ENCODE assay signal across 8 cellular contexts in the genomic region with DNA sequence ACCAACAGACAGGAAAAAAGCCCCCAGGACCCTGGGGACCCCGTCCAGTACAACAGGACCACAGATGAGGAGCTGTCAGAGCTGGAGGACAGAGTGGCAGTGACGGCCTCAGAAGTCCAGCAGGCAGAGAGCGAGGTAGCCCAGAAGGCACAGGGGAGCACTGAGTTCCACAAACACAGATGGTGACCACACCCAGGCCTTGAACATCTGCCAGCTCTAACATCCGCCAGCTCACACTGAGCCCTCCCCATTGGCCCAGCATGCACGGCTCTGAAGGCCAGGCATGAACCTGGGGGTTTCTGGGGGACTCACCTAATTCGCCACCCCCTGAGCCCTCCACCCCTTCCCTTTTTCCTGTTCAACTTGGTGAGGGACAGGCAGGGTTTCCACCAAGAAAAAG. TPM values are rescaled to one million over a fixed set of nuclear protein-coding genes. Genes with fewer than 3 reads are reported as not detected.
DNase-seq lines count a peak whose midpoint lies in the region; ATAC-seq lines count a peak whose summit lies in the region.

No MANE protein-coding gene starts in this region.

- H3K4me3 ChIP-seq in mesenchymal stem cell (ENCODE audit: insufficient read depth in 1 of 2, low read depth in 1 of 2, low read length in 2 of 2), result no peak overlapping the region

- H3K36me3 ChIP-seq in mesenchymal stem cell (ENCODE audit: control insufficient read depth in 1 of 2, insufficient read depth in 2 of 2, low read depth in 1 of 2, low read length in 2 of 2), result peaks cover 0 to 73% of the 10 kb centered on the region in 2 experiments

- ATAC-seq in HG03378 (IDR thresholded peaks at IDR 0.05; ENCODE audit: unreplicated experiment) (no peak), HG03442 (IDR thresholded peaks at IDR 0.05; ENCODE audit: unreplicated experiment) (no peak)

- no peak overlapping the region for H2BK15ac ChIP-seq in mesenchymal stem cell (ENCODE audit: low read depth, poor library complexity, severe bottlenecking)

- H3K27ac ChIP-seq in mesenchymal stem cell (ENCODE audit: low read length, poor library complexity, severe bottlenecking), result no peak overlapping the region

- no peak overlapping the region for H2BK12ac ChIP-seq in mesenchymal stem cell (ENCODE audit: low read length in 2 of 2)

- H3K4me1 ChIP-seq in mesenchymal stem cell (ENCODE audit: control insufficient read depth, insufficient read depth, low read depth, low read length), result peaks cover 4% of the 10 kb centered on the region

- peak overlapping the region; percentile 10 for H3K9ac ChIP-seq in mesenchymal stem cell (ENCODE audit: low read length)

- H2AFZ ChIP-seq in mesenchymal stem cell (ENCODE audit: low read depth, low read length), result no peak overlapping the region

- peak overlapping the region; percentile 32 for H4K8ac ChIP-seq in mesenchymal stem cell (ENCODE audit: low read length)

- H3K4me2 ChIP-seq in mesenchymal stem cell (ENCODE audit: low read length, poor library complexity, severe bottlenecking), result no peak overlapping the region

- no peaks in the 10 kb centered on the region for H3K27me3 ChIP-seq in mesenchymal stem cell (ENCODE audit: control insufficient read depth in 1 of 2, insufficient read depth in 1 of 2, low read length in 2 of 2)

- DNase-seq in DMS 273 treated with DMSO at 0.1 percent for 48 hours (lab: John Stamatoyannopoulos, UW) (peak; percentile 64), NCI-H1092 treated with DMSO at 0.1 percent for 48 hours (lab: John Stamatoyannopoulos, UW) (peak; percentile 36), astrocyte of the hippocampus (ENCODE audit: low read depth, low spot score) (peak; percentile 29), mesenchymal stem cell (no peak), T-helper 9 cell (no peak), RKO (ENCODE audit: low spot score) (no peak)

- no peak overlapping the region for H2BK5ac ChIP-seq in mesenchymal stem cell (ENCODE audit: low read depth, low read length, poor library complexity, severe bottlenecking)

- peak overlapping the region in 1 of 2 experiments; percentile 26 for H3K14ac ChIP-seq in mesenchymal stem cell (ENCODE audit: low read length in 2 of 2)

- H3K18ac ChIP-seq in mesenchymal stem cell (ENCODE audit: low read depth in 1 of 2, low read length in 2 of 2), result no peak overlapping the region

- 80% methylated on average over 6 of the region's 6 CpGs for WGBS in mesenchymal stem cell

- H3K23ac ChIP-seq in mesenchymal stem cell (ENCODE audit: low read length in 2 of 2), result no peak overlapping the region

- no peak overlapping the region for H4K91ac ChIP-seq in mesenchymal stem cell (ENCODE audit: low read length)

- H3K9me3 ChIP-seq in mesenchymal stem cell (ENCODE audit: control insufficient read depth, low read length), result no peaks in the 10 kb centered on the region

- peaks cover 21% of the 10 kb centered on the region for H3K79me1 ChIP-seq in mesenchymal stem cell (replicated peaks; ENCODE audit: low read length, poor library complexity, severe bottlenecking)

- no peak overlapping the region for H2AK5ac ChIP-seq in mesenchymal stem cell (ENCODE audit: low read length, severe bottlenecking)

- H3K4ac ChIP-seq in mesenchymal stem cell (ENCODE audit: low read depth in 1 of 2, low read length in 2 of 2), result no peak overlapping the region

- no peak overlapping the region for H2BK120ac ChIP-seq in mesenchymal stem cell (ENCODE audit: low read depth, low read length)

RNA-seq across cellular contexts. Expression of a gene that starts 25.6 kb away (rescaled TPM):
- polyA plus RNA-seq in mesenchymal stem cell (2013, experiment 1 of 2), result not detected
- polyA plus RNA-seq in mesenchymal stem cell (2013, experiment 2 of 2), result not detected

RNA-seq across cellular contexts. Expression of a gene that starts 49.7 kb away (rescaled TPM):
- polyA plus RNA-seq in mesenchymal stem cell (2013, experiment 1 of 2), result 0.11 TPM
- 0.11 TPM for polyA plus RNA-seq in mesenchymal stem cell (2013, experiment 2 of 2)

RNA-seq across cellular contexts. Expression of a gene that starts 53.8 kb away (rescaled TPM):
- 93.7 TPM for polyA plus RNA-seq in mesenchymal stem cell (2013, experiment 1 of 2)
- polyA plus RNA-seq in mesenchymal stem cell (2013, experiment 2 of 2), result 85.6 TPM

Comparison
In these comparisons a context has a peak if more than half of its experiments do, and no peak if none do; other contexts are left out.
1. DNase-seq: peak in DMS 273 treated with DMSO at 0.1 percent for 48 hours (single experiment), NCI-H1092 treated with DMSO at 0.1 percent for 48 hours (single experiment) and astrocyte of the hippocampus (single experiment); none in mesenchymal stem cell (single experiment), T-helper 9 cell (single experiment) and RKO (single experiment).